31 cellular contexts compared by ENCODE assay signal in genomic region chr11:83818349-83818748, GRCh38.
DNase-seq lines count a peak whose midpoint lies in the region; ATAC-seq, FAIRE-seq and TF ChIP-seq lines count a peak whose summit lies in the region.
"Had no signal": no experiment of that assay in that cellular context is flagged by ENCODE, and none has a peak within 500 bp of the region (broad histone marks: within the 10 kb centered on the region; RNA-seq: fewer than 3 reads in every experiment).

No MANE protein-coding gene starts in this region.

- H3K4me3 Mint-ChIP-seq in HFFc6 (no peak overlapping the region), Caco-2 (ENCODE audit: unreplicated experiment) (no peak overlapping the region)
- H3K4me3 Mint-ChIP-seq: activated naive CD8-positive, alpha-beta T cell treated with anti-CD3 and anti-CD28 coated beads, Interleukin-2, amount 50 U/mL, for 24 hours; activated T-cell treated with anti-CD3 and anti-CD28 coated beads, Interleukin-2, amount 50 U/mL, for 24 hours; brain; immature natural killer cell; nephron progenitor cell; T-helper 1 cell treated with Interleukin-12 subunit alpha and Interleukin-12 subunit beta and Interleukin-4 antibody, amounts not matched to agents 30 μg/mL and 1 μg/mL, for 36 hours had no signal

- CTCF ChIA-PET in Caco-2 (lab: Charles Lee) = interaction anchor here (1.2 to 6.8 kb wide), 2 partner anchors 94 to 525 kb away, joined by 5 to 43 read pairs; no protein-coding TSS in a partner anchor

- H3K9ac ChIP-seq in SK-N-MC (ENCODE audit: insufficient read length) = peak overlapping the region; percentile 48

- H3K4me3 ChIP-seq in SK-N-MC = no peak overlapping the region
- H3K4me3 ChIP-seq in fibroblast of mammary gland (ENCODE audit: control insufficient read depth, low read depth, low read length) = no peak overlapping the region
- no peak overlapping the region for H3K4me3 ChIP-seq in Caco-2 (ENCODE audit: low read depth, low read length)
- H3K4me3 ChIP-seq: hepatocyte, mucosa of descending colon had no signal

- in situ Hi-C loops in Caki2 (cut with HindIII; ENCODE audit: low pct_unique_long_range_greater_than_20kb, low sequenced_read_pairs) = no loop called here

- POLR2A ChIA-PET in Caco-2 (lab: Charles Lee) = no interaction called here

- H3K4me1 ChIP-seq in Caco-2 = no peaks in the 10 kb centered on the region

- H3K27me3 Mint-ChIP-seq in HFFc6 (ENCODE audit: insufficient read depth) = peaks cover 2% of the 10 kb centered on the region; the same call in 1 of the 2 replicates
- peaks cover 5% of the 10 kb centered on the region for H3K27me3 Mint-ChIP-seq in Caco-2 (ENCODE audit: insufficient read depth, unreplicated experiment)
- H3K27me3 Mint-ChIP-seq: brain had no signal

- H3K36me3 ChIP-seq in SK-N-MC (ENCODE audit: insufficient read depth, low read length) (no peaks in the 10 kb centered on the region), Caco-2 (ENCODE audit: control insufficient read depth, insufficient read depth, low read length) (no peaks in the 10 kb centered on the region)

- peak; percentile 10 for DNase-seq in Caki2 (ENCODE audit: low read depth)
- DNase-seq in HFFc6 = peak; percentile 24
- DNase-seq in SK-N-MC (ENCODE audit: low read depth, low spot score) = no peak
- peak; percentile 37 for DNase-seq in fibroblast of mammary gland (ENCODE audit: low read depth)
- DNase-seq in GM12891 (ENCODE audit: insufficient read length, low spot score) = no peak
- DNase-seq in Caco-2 = no peak
- DNase-seq in AG08395 (ENCODE audit: low spot score) = no peak
- DNase-seq: activated CD4-positive, alpha-beta T cell treated with anti-CD3 and anti-CD28 coated beads for 48 hours; activated gamma-delta T cell treated with Interleukin-2 at 50 U/mL for 16 hours; activated naive CD8-positive, alpha-beta T cell treated with anti-CD3 and anti-CD28 coated beads, Interleukin-2, amount 50 U/mL, for 24 hours; activated T-cell treated with anti-CD3 and anti-CD28 coated beads, Interleukin-2, amount 50 U/mL, for 24 hours; effector memory CD4-positive, alpha-beta T cell; immature natural killer cell; Kasumi-1; left ventricle myocardium superior; mucosa of descending colon; NCI-H1092; NCI-H2029; NCI-H226; nephron progenitor cell; OCI-M1; stimulated activated naive CD8-positive, alpha-beta T cell treated with anti-CD3 and anti-CD28 coated beads, Interleukin-15, Interleukin-2, amounts not matched to agents 100 U/mL and 50 U/mL, for 24 hours had no signal

- no peak for TF ChIP-seq POLR2A in GM12891 (IDR thresholded peaks at IDR 0.05; ENCODE audit: low read depth, low read length)

- H3K27me3 ChIP-seq in Caco-2 (replicated peaks; ENCODE audit: control insufficient read depth, insufficient read depth, low read length) = no peaks in the 10 kb centered on the region
- H3K27me3 ChIP-seq: hepatocyte had no signal

- ATAC-seq in GM19463 (IDR thresholded peaks at IDR 0.05; ENCODE audit: unreplicated experiment) = no peak
- ATAC-seq: activated naive CD8-positive, alpha-beta T cell treated with anti-CD3 and anti-CD28 coated beads, Interleukin-2, amount 50 U/mL, for 24 hours; esophagus mucosa; left ventricle myocardium superior; mucosa of descending colon; sciatic nerve; stimulated activated naive CD8-positive, alpha-beta T cell treated with anti-CD3 and anti-CD28 coated beads, Interleukin-15, Interleukin-2, amounts not matched to agents 100 U/mL and 50 U/mL, for 24 hours had no signal

- FAIRE-seq in GM12891 (lab: Jason Lieb, UNC) = no peak
- FAIRE-seq: colon, frontal cortex had no signal

- no TSS peak for BruUV-seq in Caco-2 (replicated peaks; lab: Mats Ljungman, UMichigan)

- H3K9me3 ChIP-seq in SK-N-MC (ENCODE audit: low read depth, low read length) = no peaks in the 10 kb centered on the region
- H3K9me3 ChIP-seq in Caco-2 = no peaks in the 10 kb centered on the region
- H3K9me3 ChIP-seq: mucosa of descending colon had no signal

- intact Hi-C loops in Caco-2 (cut with micrococcal nuclease; ENCODE audit: unreplicated experiment) = loop anchor here (5.0 kb wide), 1 partner anchor 376 kb away; no protein-coding TSS in a partner anchor

- peak overlapping the region; percentile 100 for H3K27ac ChIP-seq in SK-N-MC
- H3K27ac ChIP-seq: C4-2B, hepatocyte had no signal

- TF ChIP-seq CTCF in HFFc6 (IDR thresholded peaks at IDR 0.05) = no peak
- no peak for TF ChIP-seq CTCF in fibroblast of mammary gland (conservative IDR thresholded peaks at IDR 0.05; ENCODE audit: control insufficient read depth, insufficient read depth, low read depth, low read length)
- no peak for TF ChIP-seq CTCF in Caco-2 (IDR thresholded peaks at IDR 0.05; ENCODE audit: insufficient read depth in 1 of 2, low read depth in 1 of 2, low read length in 1 of 2, severe bottlenecking in 1 of 2, unreplicated experiment in 1 of 2)

- H3K4me1 Mint-ChIP-seq in HFFc6 (ENCODE audit: low read depth) = peaks cover 30% of the 10 kb centered on the region
- H3K4me1 Mint-ChIP-seq in Caco-2 (ENCODE audit: low read depth, unreplicated experiment) = no peaks in the 10 kb centered on the region
- H3K4me1 Mint-ChIP-seq: activated naive CD8-positive, alpha-beta T cell treated with anti-CD3 and anti-CD28 coated beads, Interleukin-2, amount 50 U/mL, for 24 hours; brain; immature natural killer cell; nephron progenitor cell had no signal

- H3K27ac Mint-ChIP-seq in HFFc6 (peak overlapping the region; percentile 4; the same call in 1 of the 2 replicates), Caco-2 (ENCODE audit: unreplicated experiment) (no peak overlapping the region)
- H3K27ac Mint-ChIP-seq: activated naive CD8-positive, alpha-beta T cell treated with anti-CD3 and anti-CD28 coated beads, Interleukin-2, amount 50 U/mL, for 24 hours; activated T-cell treated with anti-CD3 and anti-CD28 coated beads, Interleukin-2, amount 50 U/mL, for 24 hours; brain; immature natural killer cell; nephron progenitor cell; T-helper 1 cell treated with Interleukin-12 subunit alpha and Interleukin-12 subunit beta and Interleukin-4 antibody, amounts not matched to agents 30 μg/mL and 1 μg/mL, for 36 hours had no signal

- H3K36me3 Mint-ChIP-seq in HFFc6 (ENCODE audit: low read depth) (no peaks in the 10 kb centered on the region), Caco-2 (ENCODE audit: insufficient read depth, unreplicated experiment) (no peaks in the 10 kb centered on the region)
- H3K36me3 Mint-ChIP-seq: brain, immature natural killer cell had no signal

- H3K9me3 Mint-ChIP-seq in HFFc6 (no peaks in the 10 kb centered on the region), Caco-2 (ENCODE audit: unreplicated experiment) (no peaks in the 10 kb centered on the region)
- H3K9me3 Mint-ChIP-seq: activated naive CD8-positive, alpha-beta T cell treated with anti-CD3 and anti-CD28 coated beads, Interleukin-2, amount 50 U/mL, for 24 hours; activated T-cell treated with anti-CD3 and anti-CD28 coated beads, Interleukin-2, amount 50 U/mL, for 24 hours; brain; nephron progenitor cell; T-helper 1 cell treated with Interleukin-12 subunit alpha and Interleukin-12 subunit beta and Interleukin-4 antibody, amounts not matched to agents 30 μg/mL and 1 μg/mL, for 36 hours had no signal

TF ChIP-seq in GM12891, 5 proteins besides CTCF, POLR2A, EP300 and RAD21:
- no peak for TF ChIP-seq TAF1 (IDR thresholded peaks at IDR 0.05; ENCODE audit: low read depth, low read length)

Comparison
In these comparisons a context has a peak if more than half of its experiments do, and no peak if none do; other contexts are left out.
1. DNase-seq: peak in Caki2 (single experiment), HFFc6 (single experiment) and fibroblast of mammary gland (single experiment); none in SK-N-MC (single experiment), GM12891 (single experiment), Caco-2 (0 of 2) and AG08395 (single experiment).